11 cellular contexts compared by ENCODE assay signal in the genomic region with DNA sequence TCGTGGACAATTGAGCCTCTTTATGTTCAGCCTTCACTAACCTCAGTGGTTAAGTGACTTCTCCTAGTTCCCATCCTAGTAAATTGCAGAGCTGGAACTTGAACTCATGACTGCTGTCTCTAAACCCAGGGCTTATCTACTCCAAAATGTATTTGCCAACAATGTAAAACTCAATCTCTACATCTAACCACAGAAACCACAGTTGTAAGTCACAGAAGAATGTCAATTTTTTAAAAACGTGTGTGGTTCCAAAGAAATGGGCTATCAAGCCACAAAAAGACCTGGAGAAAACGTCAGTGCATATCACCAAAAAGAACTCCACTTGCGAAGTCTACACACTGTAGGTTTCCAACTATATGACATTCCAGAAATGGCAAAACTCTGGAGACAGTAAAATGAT.
DNase-seq lines count a peak whose midpoint lies in the region; ATAC-seq and TF ChIP-seq lines count a peak whose summit lies in the region.
"Had no signal": no experiment of that assay in that cellular context is flagged by ENCODE, and none has a peak within 500 bp of the region (broad histone marks: within the 10 kb centered on the region; RNA-seq: fewer than 3 reads in every experiment).

No MANE protein-coding gene starts in this region.

- no peaks in the 10 kb centered on the region for H3K27me3 Mint-ChIP-seq in activated naive CD8-positive, alpha-beta T cell treated with anti-CD3 and anti-CD28 coated beads for 36 hours
- peaks cover 3% of the 10 kb centered on the region for H3K27me3 Mint-ChIP-seq in nephron progenitor cell (ENCODE audit: low read depth, poor library complexity)

- H3K4me3 Mint-ChIP-seq in activated naive CD8-positive, alpha-beta T cell treated with anti-CD3 and anti-CD28 coated beads for 36 hours: no peak overlapping the region
- H3K4me3 Mint-ChIP-seq in nephron progenitor cell: no peak overlapping the region
- H3K4me3 Mint-ChIP-seq: H9, nephron had no signal

- peak overlapping the region; percentile 41 for H3K9ac ChIP-seq in Loucy (ENCODE audit: low read depth, low read length, poor library complexity, severe bottlenecking)

- peaks cover 53% of the 10 kb centered on the region for H3K4me1 Mint-ChIP-seq in activated naive CD8-positive, alpha-beta T cell treated with anti-CD3 and anti-CD28 coated beads for 36 hours
- H3K4me1 Mint-ChIP-seq in nephron progenitor cell: peaks cover 6% of the 10 kb centered on the region
- H3K4me1 Mint-ChIP-seq: nephron had no signal

- no peaks in the 10 kb centered on the region for H3K27me3 ChIP-seq in Loucy (ENCODE audit: insufficient read depth, low read length, poor library complexity, severe bottlenecking)

- H3K79me2 ChIP-seq in Loucy (ENCODE audit: insufficient read depth, low read length): no peaks in the 10 kb centered on the region

- peaks cover 59% of the 10 kb centered on the region for H3K4me1 ChIP-seq in Loucy (ENCODE audit: insufficient read depth, low read length, poor library complexity, severe bottlenecking)

- H3K36me3 ChIP-seq in Loucy (ENCODE audit: insufficient read depth, low read length): no peaks in the 10 kb centered on the region

- H3K9me3 ChIP-seq in Loucy (ENCODE audit: insufficient read depth, low read depth, low read length): no peaks in the 10 kb centered on the region

- peak overlapping the region; percentile 57 for H3K4me3 ChIP-seq in Loucy (ENCODE audit: low read length, poor library complexity, severe bottlenecking)

- peak overlapping the region; percentile 87 for H3K4me2 ChIP-seq in Loucy (ENCODE audit: low read depth, low read length, poor library complexity, severe bottlenecking)

- H3F3A ChIP-seq in Loucy (ENCODE audit: low read depth): peaks cover 7% of the 10 kb centered on the region

- H4K20me1 ChIP-seq in Loucy (ENCODE audit: insufficient read depth, low read length, poor library complexity, severe bottlenecking): no peaks in the 10 kb centered on the region

- no peak for TF ChIP-seq CTCF in Loucy (conservative IDR thresholded peaks at IDR 0.05; ENCODE audit: low read length)
- no peak for TF ChIP-seq CTCF in nephron progenitor cell (IDR thresholded peaks at IDR 0.05)

- H2AFZ ChIP-seq in Loucy (ENCODE audit: low read length): no peak overlapping the region

- H3K9me2 ChIP-seq in Loucy (replicated peaks; ENCODE audit: low read depth, low read length): no peaks in the 10 kb centered on the region

- H3K27ac Mint-ChIP-seq in activated naive CD8-positive, alpha-beta T cell treated with anti-CD3 and anti-CD28 coated beads for 36 hours: peak overlapping the region; percentile 4
- peak overlapping the region; percentile 11 for H3K27ac Mint-ChIP-seq in nephron progenitor cell
- H3K27ac Mint-ChIP-seq: nephron had no signal

- no peaks in the 10 kb centered on the region for H3K36me3 Mint-ChIP-seq in activated naive CD8-positive, alpha-beta T cell treated with anti-CD3 and anti-CD28 coated beads for 36 hours
- no peaks in the 10 kb centered on the region for H3K36me3 Mint-ChIP-seq in nephron progenitor cell (ENCODE audit: low read depth)

- ATAC-seq in GM18868 (IDR thresholded peaks at IDR 0.05; ENCODE audit: unreplicated experiment) (no peak), left lobe of liver (no peak)

- DNase-seq in Daoy (ENCODE audit: low read depth) (peak; percentile 25), nephron progenitor cell (no peak), NCI-H146 (lab: John Stamatoyannopoulos, UW) (no peak), left lobe of liver (ENCODE audit: low spot score) (no peak), NCI-H774 (lab: John Stamatoyannopoulos, UW) (no peak)
- no peak for DNase-seq in activated naive CD8-positive, alpha-beta T cell treated with anti-CD3 and anti-CD28 coated beads for 36 hours
- DNase-seq: H9, NCI-H1105 treated with DMSO at 0.1 percent for 48 hours had no signal

- no peaks in the 10 kb centered on the region for H3K9me3 Mint-ChIP-seq in activated naive CD8-positive, alpha-beta T cell treated with anti-CD3 and anti-CD28 coated beads for 36 hours
- no peaks in the 10 kb centered on the region for H3K9me3 Mint-ChIP-seq in nephron progenitor cell
- H3K9me3 Mint-ChIP-seq: H9, nephron had no signal
